In genomic region chr17:42679492-42680330, GRCh38 we compare ENCODE assay signal across 8 cellular contexts. TPM values are rescaled to one million over a fixed set of nuclear protein-coding genes. Genes with fewer than 3 reads are reported as not detected.
A peak's percentile ranks its signal among the peaks of the same experiment; 100 is the strongest.
DNase-seq lines count a peak whose midpoint lies in the region; ATAC-seq and TF ChIP-seq lines count a peak whose summit lies in the region.

No MANE protein-coding gene starts in this region.

- H3K9ac ChIP-seq in HUES6 (ENCODE audit: low read length): peak overlapping the region; percentile 67
- no peak overlapping the region for H3K9ac ChIP-seq in neural progenitor cell

- POLR2A ChIA-PET in Panc1 (lab: Charles Lee): no interaction called here

- peaks cover 3% of the 10 kb centered on the region for H3K36me3 Mint-ChIP-seq in neural progenitor cell

- no peak for DNase-seq in Panc1 (ENCODE audit: low read depth, low spot score)
- DNase-seq in activated naive CD4-positive, alpha-beta T cell treated with Interleukin-2 at 50 U/mL for 16 hours: peak; percentile 76
- DNase-seq in foreskin melanocyte: peak; percentile 70
- DNase-seq in neural progenitor cell (ENCODE audit: low spot score): peak; percentile 92
- peak; percentile 67 to 89 for DNase-seq in tibial artery

- H3K36me3 ChIP-seq in DOHH2 (ENCODE audit: control insufficient read depth, low read length) (no peaks in the 10 kb centered on the region), HUES6 (ENCODE audit: control insufficient read depth, insufficient read depth, low read length) (no peaks in the 10 kb centered on the region), Panc1 (ENCODE audit: control insufficient read depth, insufficient read depth, low read length) (no peaks in the 10 kb centered on the region; the same call in 1 of the 2 replicates), neural progenitor cell (no peaks in the 10 kb centered on the region), tibial artery (no peaks in the 10 kb centered on the region)

- H3K4me3 ChIP-seq in DOHH2 (ENCODE audit: low read length): peak overlapping the region; percentile 72
- peak overlapping the region; percentile 71 for H3K4me3 ChIP-seq in HUES6 (ENCODE audit: low read depth, low read length)
- H3K4me3 ChIP-seq in Panc1 (ENCODE audit: low read depth in 2 of 2, low read length in 2 of 2): peak overlapping the region; percentile 15 to 44; a peak in 3 of 4 replicates
- no peak overlapping the region for H3K4me3 ChIP-seq in neural progenitor cell
- H3K4me3 ChIP-seq in tibial artery: peak overlapping the region; percentile 70 to 100

- H3K4me2 ChIP-seq in DOHH2 (ENCODE audit: low read length): peak overlapping the region; percentile 76
- H3K4me2 ChIP-seq in neural progenitor cell: peak overlapping the region; percentile 83

- intact Hi-C loops in Panc1 (cut with micrococcal nuclease; ENCODE audit: unreplicated experiment): loop anchor here (5.0 kb wide), 1 partner anchor 102 kb away; the partner anchor contains the start of gene PSMC3IP
- intact Hi-C loops in tibial artery (cut with DNase I; ENCODE audit: low total_unique reads): loop anchor here (5.0 kb wide), 1 partner anchor 72 kb away; the partner anchor contains the start of genes RETREG3 and TUBG1

- H3K4me1 Mint-ChIP-seq in neural progenitor cell: peaks cover 43% of the 10 kb centered on the region

- H3K4me1 ChIP-seq in DOHH2 (ENCODE audit: control insufficient read depth, low read length) (peaks cover 69% of the 10 kb centered on the region), HUES6 (ENCODE audit: control insufficient read depth, insufficient read depth, low read length) (peaks cover 47% of the 10 kb centered on the region), Panc1 (ENCODE audit: control insufficient read depth, insufficient read depth, low read length) (peaks cover 19% of the 10 kb centered on the region), neural progenitor cell (peaks cover 42% of the 10 kb centered on the region), tibial artery (peaks cover 0 to 77% (median 57%) of the 10 kb centered on the region in 4 donors)

- H3K27me3 Mint-ChIP-seq in neural progenitor cell (ENCODE audit: insufficient read depth, low read depth): peaks cover 5% of the 10 kb centered on the region

- in situ Hi-C loops in Panc1 (cut with HindIII; ENCODE audit: low pct_unique_long_range_greater_than_20kb, low sequenced_read_pairs): no loop called here

- H4K20me1 ChIP-seq in DOHH2 (ENCODE audit: control insufficient read depth, insufficient read depth, low read depth, low read length) (no peaks in the 10 kb centered on the region), neural progenitor cell (ENCODE audit: low read depth) (peaks cover 22% of the 10 kb centered on the region)

- CTCF ChIA-PET in Panc1 (lab: Charles Lee): interaction anchor here (0.5 to 1.2 kb wide), 5 partner anchors 28 to 112 kb away, joined by 3 to 9 read pairs (median 4); partner anchors contain the start of gene PSMC3IP

- peak; percentile 85 for TF ChIP-seq CTCF in DOHH2 (IDR thresholded peaks at IDR 0.05; ENCODE audit: low read depth, low read length, poor library complexity, severe bottlenecking)
- peak; percentile 82 for TF ChIP-seq CTCF in Panc1 (IDR thresholded peaks at IDR 0.05)
- TF ChIP-seq CTCF in neural progenitor cell (IDR thresholded peaks at IDR 0.05): peak; percentile 80
- TF ChIP-seq CTCF in tibial artery (IDR thresholded peaks at IDR 0.05): peak; percentile 90 to 96

- no peaks in the 10 kb centered on the region for H3K9me3 ChIP-seq in DOHH2 (ENCODE audit: control insufficient read depth, insufficient read depth, low read length)
- H3K9me3 ChIP-seq in HUES6 (ENCODE audit: control insufficient read depth, insufficient read depth, low read depth, low read length): no peaks in the 10 kb centered on the region
- no peaks in the 10 kb centered on the region for H3K9me3 ChIP-seq in Panc1 (ENCODE audit: control insufficient read depth, insufficient read depth, low read depth, low read length)
- no peaks in the 10 kb centered on the region for H3K9me3 ChIP-seq in neural progenitor cell (ENCODE audit: low read depth)
- no peaks in the 10 kb centered on the region for H3K9me3 ChIP-seq in tibial artery

- H3K27me3 ChIP-seq in DOHH2 (ENCODE audit: control insufficient read depth, low read length): peaks cover 43% of the 10 kb centered on the region
- peaks cover 46% of the 10 kb centered on the region for H3K27me3 ChIP-seq in HUES6 (ENCODE audit: control insufficient read depth, insufficient read depth, low read length)
- no peaks in the 10 kb centered on the region for H3K27me3 ChIP-seq in Panc1 (ENCODE audit: control insufficient read depth, insufficient read depth, low read length)
- H3K27me3 ChIP-seq in neural progenitor cell: peaks cover 33% of the 10 kb centered on the region
- no peaks in the 10 kb centered on the region for H3K27me3 ChIP-seq in tibial artery

- peak overlapping the region; percentile 28 for H2AFZ ChIP-seq in neural progenitor cell (replicated peaks)

- peak overlapping the region; percentile 53 for H3K27ac Mint-ChIP-seq in neural progenitor cell

- H3K79me2 ChIP-seq in DOHH2 (ENCODE audit: control insufficient read depth, low read length): no peaks in the 10 kb centered on the region
- H3K79me2 ChIP-seq in neural progenitor cell (ENCODE audit: low read depth): peaks cover 11% of the 10 kb centered on the region

- H3K9me2 ChIP-seq in DOHH2 (replicated peaks; ENCODE audit: control insufficient read depth, low read length): no peaks in the 10 kb centered on the region

- ATAC-seq in Panc1: peak; percentile 57
- no peak for ATAC-seq in GM18861 (IDR thresholded peaks at IDR 0.05; ENCODE audit: unreplicated experiment)

- H3K4me3 Mint-ChIP-seq in neural progenitor cell: peak overlapping the region; percentile 75

- H3K9me3 Mint-ChIP-seq in neural progenitor cell: no peaks in the 10 kb centered on the region

- BruUV-seq in Panc1 (replicated peaks; lab: Mats Ljungman, UMichigan): no TSS peak

- H3K27ac ChIP-seq in DOHH2 (ENCODE audit: low read depth, low read length) (peak overlapping the region; percentile 53), HUES6 (ENCODE audit: low read depth, low read length) (peak overlapping the region; percentile 36; the same call in 1 of the 2 replicates), Panc1 (ENCODE audit: low read length) (peak overlapping the region; percentile 90), neural progenitor cell (peak overlapping the region; percentile 6), tibial artery (peak overlapping the region; percentile 88 to 94)

- H3F3A ChIP-seq in DOHH2 (ENCODE audit: control insufficient read depth, insufficient read depth) (peaks cover 10% of the 10 kb centered on the region), neural progenitor cell (ENCODE audit: low read depth) (peaks cover 70% of the 10 kb centered on the region)

RNA-seq across cellular contexts. Expression of gene CCR10, which starts 1.9 kb away (rescaled TPM):
- 1.9 TPM for total RNA-seq in Panc1 (2021; ENCODE audit: unreplicated experiment)
- polyA plus RNA-seq in Panc1 (2012; ENCODE audit: insufficient read length): 6.4 TPM
- 1.6 TPM in 1 of 2 replicates, not detected in the other for total RNA-seq in neural progenitor cell (ENCODE audit: low replicate concordance)

RNA-seq across cellular contexts. Expression of gene CNTNAP1, which starts 2.6 kb away (rescaled TPM):
- total RNA-seq in Panc1 (2021; ENCODE audit: unreplicated experiment) (20.4 TPM), neural progenitor cell (ENCODE audit: low replicate concordance) (15.1 and 29.7 TPM in 2 replicates)
- polyA plus RNA-seq in Panc1 (2012; ENCODE audit: insufficient read length): 23.2 TPM

RNA-seq across cellular contexts. Expression of gene PLEKHH3, which starts 2.9 kb away (rescaled TPM):
- 32.2 TPM for total RNA-seq in Panc1 (2021; ENCODE audit: unreplicated experiment)
- polyA plus RNA-seq in Panc1 (2012; ENCODE audit: insufficient read length): 37.4 TPM
- 3.4 and 22.8 TPM in 2 replicates for total RNA-seq in neural progenitor cell (ENCODE audit: low replicate concordance)

RNA-seq across cellular contexts. Expression of gene TUBG2, which starts 20.6 kb away (rescaled TPM):
- total RNA-seq in Panc1 (2021; ENCODE audit: unreplicated experiment) (25.5 TPM), neural progenitor cell (ENCODE audit: low replicate concordance) (12.8 and 19.6 TPM in 2 replicates)
- polyA plus RNA-seq in Panc1 (2012; ENCODE audit: insufficient read length): 33.1 TPM

Comparison
In these comparisons a context has a peak if more than half of its experiments do, and no peak if none do; other contexts are left out.
1. H3K27ac ChIP-seq: peak in every context shown above with its lines; median percentile 91 in tibial artery; 90 in Panc1; 53 in DOHH2; 36 in HUES6; 6 in neural progenitor cell.